In the genomic region with DNA sequence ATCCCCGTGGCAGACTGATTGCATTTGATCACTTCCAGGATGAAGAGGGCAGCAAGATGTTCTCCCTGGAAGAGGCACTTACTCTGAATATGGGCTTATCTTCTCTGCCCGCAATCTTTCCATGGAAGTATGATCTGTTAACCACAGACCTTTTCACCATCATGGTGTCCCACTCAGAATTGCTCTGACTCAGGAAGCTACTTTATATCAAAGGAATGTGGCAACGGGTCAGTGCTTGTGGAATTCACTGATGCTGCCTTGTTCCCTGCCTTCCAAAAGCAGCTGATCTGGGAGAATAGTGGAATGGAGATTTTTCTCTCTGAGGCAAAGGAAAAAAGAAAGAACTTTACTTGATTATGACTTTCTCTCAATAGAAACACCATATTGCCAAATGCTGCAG, we compare ENCODE assay signal across 18 cellular contexts. TPM values are rescaled to one million over a fixed set of nuclear protein-coding genes. Genes with fewer than 3 reads are reported as not detected.
"Had no signal": no experiment of that assay in that cellular context is flagged by ENCODE, and none has a peak within 500 bp of the region (broad histone marks: within the 10 kb centered on the region; RNA-seq: fewer than 3 reads in every experiment).

No MANE protein-coding gene starts in this region.

RNA-seq across cellular contexts. Expression of a gene that starts 23.6 kb away (rescaled TPM):
- total RNA-seq: kidney, left colon, left ventricle myocardium inferior, mammary epithelial cell, mesothelial cell of epicardium, mononuclear cell, natural killer cell, occipital lobe, osteocyte, posterior vena cava, psoas muscle, spleen, subcutaneous adipose tissue, thoracic aorta, upper lobe of right lung had no signal
- polyA plus RNA-seq: immature natural killer cell, mammary epithelial cell, sigmoid colon, small intestine, spleen had no signal
